In the genomic region with DNA sequence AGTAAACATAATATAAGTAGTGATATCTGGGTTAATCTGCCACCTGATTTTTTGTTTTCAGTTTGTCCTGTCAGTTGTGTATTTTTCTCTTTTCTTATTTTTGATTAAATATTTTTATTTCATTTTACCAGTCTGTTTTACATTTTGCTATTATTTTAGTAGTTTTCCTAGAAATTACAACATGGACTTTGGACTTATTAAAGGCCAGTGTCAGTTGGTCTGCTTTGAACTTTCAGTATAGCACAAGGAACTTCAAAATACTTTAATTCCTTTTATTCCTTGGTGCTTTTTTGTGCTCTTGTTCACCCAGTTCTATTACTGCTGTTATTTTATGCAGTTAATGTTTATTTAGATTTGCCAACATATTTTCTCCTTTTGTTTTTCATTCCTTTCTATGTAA, we compare ENCODE assay signal across 16 cellular contexts.
DNase-seq lines count a peak whose midpoint lies in the region; TF ChIP-seq lines count a peak whose summit lies in the region.
"Had no signal": no experiment of that assay in that cellular context is flagged by ENCODE, and none has a peak within 500 bp of the region (broad histone marks: within the 10 kb centered on the region; RNA-seq: fewer than 3 reads in every experiment).

No MANE protein-coding gene starts in this region.

- no peak for DNase-seq in activated naive CD4-positive, alpha-beta T cell treated with anti-CD3 and anti-CD28 coated beads, Interleukin-2, amount 10 ng/mL, durations not matched to agents 7 days and 5 days
- no peak for DNase-seq in activated naive CD4-positive, alpha-beta T cell treated with anti-CD3 and anti-CD28 coated beads for 36 hours
- no peak for DNase-seq in mesothelial cell of epicardium (ENCODE audit: low spot score in 2 of 2, unreplicated experiment in 2 of 2)
- no peak for DNase-seq in thyroid gland
- DNase-seq in NCI-H748 treated with DMSO at 0.1 percent for 48 hours (lab: John Stamatoyannopoulos, UW): no peak
- DNase-seq in NCI-H446 (lab: John Stamatoyannopoulos, UW): no peak
- no peak for DNase-seq in NCI-H2227 treated with DMSO at 0.1 percent for 48 hours (lab: John Stamatoyannopoulos, UW)
- DNase-seq: activated T-cell treated with anti-CD3 and anti-CD28 coated beads for 4 hours; amygdala; foreskin fibroblast; GDM1; NCI-H1436; NK-92 treated with Interleukin-12 subunit alpha and Interleukin-12 subunit beta, amount 100 ng/mL, for 24 hours; RPMI8226 had no signal

- TF ChIP-seq CTCF in mesothelial cell of epicardium (IDR thresholded peaks at IDR 0.05; ENCODE audit: unreplicated experiment) (no peak), thyroid gland (IDR thresholded peaks at IDR 0.05) (no peak)

- H3K27ac ChIP-seq in thyroid gland: peak overlapping the region in 2 of 3 donors; percentile 71 to 85

- intact Hi-C loops in activated naive CD4-positive, alpha-beta T cell treated with anti-CD3 and anti-CD28 coated beads for 36 hours (cut with micrococcal nuclease): loop anchor here (2.0 to 5.0 kb wide), 4 partner anchors 47 to 1573 kb away; partner anchors contain the start of gene KL
- intact Hi-C loops in thyroid gland (cut with DNase I): no loop called here

- H3K4me1 Mint-ChIP-seq in activated naive CD4-positive, alpha-beta T cell treated with anti-CD3 and anti-CD28 coated beads, Interleukin-2, amount 10 ng/mL, durations not matched to agents 7 days and 5 days: peaks cover 58% of the 10 kb centered on the region
- peaks cover 53% of the 10 kb centered on the region for H3K4me1 Mint-ChIP-seq in activated naive CD4-positive, alpha-beta T cell treated with anti-CD3 and anti-CD28 coated beads for 36 hours (ENCODE audit: low read depth)
- peaks cover 53% of the 10 kb centered on the region for H3K4me1 Mint-ChIP-seq in activated naive CD8-positive, alpha-beta T cell (ENCODE audit: low read depth)
- peaks cover 41% of the 10 kb centered on the region for H3K4me1 Mint-ChIP-seq in mesothelial cell of epicardium

- H3K27me3 Mint-ChIP-seq in activated naive CD4-positive, alpha-beta T cell treated with anti-CD3 and anti-CD28 coated beads, Interleukin-2, amount 10 ng/mL, durations not matched to agents 7 days and 5 days: no peaks in the 10 kb centered on the region
- no peaks in the 10 kb centered on the region for H3K27me3 Mint-ChIP-seq in activated naive CD4-positive, alpha-beta T cell treated with anti-CD3 and anti-CD28 coated beads for 36 hours (ENCODE audit: low read depth)
- no peaks in the 10 kb centered on the region for H3K27me3 Mint-ChIP-seq in activated naive CD8-positive, alpha-beta T cell
- H3K27me3 Mint-ChIP-seq in mesothelial cell of epicardium (ENCODE audit: low read depth): no peaks in the 10 kb centered on the region

- CTCF ChIA-PET in activated naive CD4-positive, alpha-beta T cell treated with anti-CD3 and anti-CD28 coated beads, Interleukin-2, amount 10 ng/mL, durations not matched to agents 7 days and 5 days (lab: Charles Lee): no interaction called here
- CTCF ChIA-PET in activated naive CD4-positive, alpha-beta T cell treated with anti-CD3 and anti-CD28 coated beads for 36 hours (lab: Charles Lee): no interaction called here

- H3K9me3 Mint-ChIP-seq in activated naive CD4-positive, alpha-beta T cell treated with anti-CD3 and anti-CD28 coated beads, Interleukin-2, amount 10 ng/mL, durations not matched to agents 7 days and 5 days: no peaks in the 10 kb centered on the region
- H3K9me3 Mint-ChIP-seq in activated naive CD4-positive, alpha-beta T cell treated with anti-CD3 and anti-CD28 coated beads for 36 hours: no peaks in the 10 kb centered on the region
- no peaks in the 10 kb centered on the region for H3K9me3 Mint-ChIP-seq in activated naive CD8-positive, alpha-beta T cell (ENCODE audit: low read depth)
- H3K9me3 Mint-ChIP-seq in mesothelial cell of epicardium: no peaks in the 10 kb centered on the region

- H3K27ac Mint-ChIP-seq in activated naive CD4-positive, alpha-beta T cell treated with anti-CD3 and anti-CD28 coated beads, Interleukin-2, amount 10 ng/mL, durations not matched to agents 7 days and 5 days: peak overlapping the region; percentile 97
- no peak overlapping the region for H3K27ac Mint-ChIP-seq in activated naive CD4-positive, alpha-beta T cell treated with anti-CD3 and anti-CD28 coated beads for 36 hours
- H3K27ac Mint-ChIP-seq in activated naive CD8-positive, alpha-beta T cell: peak overlapping the region; percentile 85
- H3K27ac Mint-ChIP-seq in mesothelial cell of epicardium: peak overlapping the region; percentile 28

- no peaks in the 10 kb centered on the region for H3K9me3 ChIP-seq in thyroid gland
- H3K9me3 ChIP-seq: HAP-1 had no signal

- peaks cover 14 to 25% of the 10 kb centered on the region in 2 donors for H3K4me1 ChIP-seq in thyroid gland
- H3K4me1 ChIP-seq: HAP-1 had no signal

- no peaks in the 10 kb centered on the region for H3K27me3 ChIP-seq in thyroid gland

- no peak overlapping the region for H3K4me3 Mint-ChIP-seq in activated naive CD4-positive, alpha-beta T cell treated with anti-CD3 and anti-CD28 coated beads, Interleukin-2, amount 10 ng/mL, durations not matched to agents 7 days and 5 days
- H3K4me3 Mint-ChIP-seq in activated naive CD4-positive, alpha-beta T cell treated with anti-CD3 and anti-CD28 coated beads for 36 hours: no peak overlapping the region
- peak overlapping the region; percentile 85 for H3K4me3 Mint-ChIP-seq in activated naive CD8-positive, alpha-beta T cell
- no peak overlapping the region for H3K4me3 Mint-ChIP-seq in mesothelial cell of epicardium

- no peaks in the 10 kb centered on the region for H3K36me3 ChIP-seq in thyroid gland

- TF ChIP-seq POLR2A in thyroid gland (IDR thresholded peaks at IDR 0.05): no peak

- H3K36me3 Mint-ChIP-seq in activated naive CD4-positive, alpha-beta T cell treated with anti-CD3 and anti-CD28 coated beads, Interleukin-2, amount 10 ng/mL, durations not matched to agents 7 days and 5 days: peaks cover 39% of the 10 kb centered on the region
- H3K36me3 Mint-ChIP-seq in activated naive CD4-positive, alpha-beta T cell treated with anti-CD3 and anti-CD28 coated beads for 36 hours (ENCODE audit: low read depth): peaks cover 9% of the 10 kb centered on the region
- peaks cover 8% of the 10 kb centered on the region for H3K36me3 Mint-ChIP-seq in activated naive CD8-positive, alpha-beta T cell
- peaks cover 15% of the 10 kb centered on the region for H3K36me3 Mint-ChIP-seq in mesothelial cell of epicardium

- H3K4me3 ChIP-seq in thyroid gland (replicated peaks in 1 of 3): no peak overlapping the region
- H3K4me3 ChIP-seq: HAP-1 had no signal
